Comparison of ENCODE assay signal across 6 cellular contexts in the genomic region with DNA sequence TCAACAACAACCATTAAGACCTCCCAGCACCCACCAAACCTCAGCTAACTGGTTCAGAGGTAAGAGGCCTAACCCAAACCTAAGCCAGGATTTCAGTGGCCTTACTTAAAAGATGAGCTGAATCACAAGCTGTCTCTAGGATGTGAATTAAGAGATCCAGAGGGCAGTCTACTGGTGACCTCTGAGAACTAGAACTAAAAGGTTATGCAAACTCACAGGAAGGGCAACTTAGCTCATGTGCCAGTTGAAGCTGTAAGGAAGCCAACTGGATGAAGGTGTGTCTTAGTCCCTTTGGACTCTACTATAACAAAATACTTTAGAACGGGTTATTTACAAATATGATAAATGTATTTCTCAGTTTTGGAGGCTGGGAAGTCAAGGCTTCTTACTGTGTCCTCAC. TPM values are rescaled to one million over a fixed set of nuclear protein-coding genes. Genes with fewer than 3 reads are reported as not detected.
"Had no signal": no experiment of that assay in that cellular context is flagged by ENCODE, and none has a peak within 500 bp of the region (broad histone marks: within the 10 kb centered on the region; RNA-seq: fewer than 3 reads in every experiment).

No MANE protein-coding gene starts in this region.

RNA-seq across cellular contexts. Expression of a gene that starts 5.3 kb away (rescaled TPM):
- total RNA-seq: M059J, PC-3, Peyer's patch, SJSA1 had no signal
- polyA plus RNA-seq: SK-N-SH had no signal

RNA-seq across cellular contexts. Expression of a gene that starts 9.4 kb away (rescaled TPM):
- total RNA-seq: M059J, PC-3 had no signal
- polyA plus RNA-seq: SK-N-SH had no signal

RNA-seq across cellular contexts. Expression of a gene that starts 32.7 kb away (rescaled TPM):
- total RNA-seq: M059J, PC-3, Peyer's patch, Right ventricle myocardium superior, SJSA1 had no signal
- polyA plus RNA-seq: SK-N-SH had no signal

RNA-seq across cellular contexts. Expression of a gene that starts 55.2 kb away (rescaled TPM):
- total RNA-seq: M059J, PC-3, Peyer's patch, Right ventricle myocardium superior, SJSA1 had no signal
- polyA plus RNA-seq: SK-N-SH had no signal
